ENCODE assay signal across 9 cellular contexts in the genomic region with DNA sequence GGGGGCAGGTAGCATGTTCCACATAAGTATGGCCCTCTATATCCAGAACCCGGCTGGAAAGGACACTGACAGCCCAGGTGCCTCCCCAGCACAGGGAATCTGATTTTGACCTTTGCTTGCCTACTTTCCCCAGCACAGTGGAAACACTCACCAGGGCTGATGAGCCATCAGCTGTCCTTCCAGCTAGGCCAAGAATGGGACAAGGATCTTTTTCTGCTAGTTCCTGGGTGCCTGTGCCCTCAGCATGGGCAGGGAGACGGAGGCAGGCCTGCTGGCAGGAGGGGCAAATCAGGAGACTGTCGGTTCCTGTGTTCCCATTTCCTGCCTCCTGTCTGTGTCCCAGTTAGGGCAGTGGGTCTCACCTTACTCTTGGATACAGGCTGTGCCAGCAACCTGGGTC. TPM values are rescaled to one million over a fixed set of nuclear protein-coding genes. Genes with fewer than 3 reads are reported as not detected.
DNase-seq lines count a peak whose midpoint lies in the region; ATAC-seq lines count a peak whose summit lies in the region.
"Had no signal": no experiment of that assay in that cellular context is flagged by ENCODE, and none has a peak within 500 bp of the region (broad histone marks: within the 10 kb centered on the region; RNA-seq: fewer than 3 reads in every experiment).

No MANE protein-coding gene starts in this region.

- peak overlapping the region; percentile 73 for H3K27ac ChIP-seq in layer of hippocampus (ENCODE audit: low read depth, low read length)
- peak overlapping the region; percentile 58 for H3K27ac ChIP-seq in temporal lobe (ENCODE audit: low read depth, low read length)

- no peaks in the 10 kb centered on the region for H3K27me3 Mint-ChIP-seq in activated CD8-positive, alpha-beta memory T cell treated with anti-CD3 and anti-CD28 coated beads, Interleukin-2, amount 10 ng/mL, durations not matched to agents 7 days and 5 days
- H3K27me3 Mint-ChIP-seq in activated naive CD8-positive, alpha-beta T cell treated with anti-CD3 and anti-CD28 coated beads for 36 hours = peaks cover 5% of the 10 kb centered on the region

- peaks cover 72% of the 10 kb centered on the region for H3K4me1 Mint-ChIP-seq in activated CD8-positive, alpha-beta memory T cell treated with anti-CD3 and anti-CD28 coated beads, Interleukin-2, amount 10 ng/mL, durations not matched to agents 7 days and 5 days
- peaks cover 71% of the 10 kb centered on the region for H3K4me1 Mint-ChIP-seq in activated naive CD8-positive, alpha-beta T cell treated with anti-CD3 and anti-CD28 coated beads for 36 hours

- CTCF ChIA-PET in activated CD8-positive, alpha-beta memory T cell treated with anti-CD3 and anti-CD28 coated beads, Interleukin-2, amount 10 ng/mL, durations not matched to agents 7 days and 5 days (lab: Charles Lee) = interaction anchor here (0.9 to 4.6 kb wide), 12 partner anchors 9 to 134 kb away, joined by 3 to 48 read pairs (median 4); partner anchors contain the start of genes ITK and MED7

- no peak for DNase-seq in activated CD8-positive, alpha-beta memory T cell treated with anti-CD3 and anti-CD28 coated beads, Interleukin-2, amount 10 ng/mL, durations not matched to agents 7 days and 5 days
- no peak for DNase-seq in activated CD8-positive, alpha-beta memory T cell treated with anti-CD3 and anti-CD28 coated beads, Interleukin-2, amount 50 U/mL, for 48 hours
- no peak for DNase-seq in activated naive CD8-positive, alpha-beta T cell treated with anti-CD3 and anti-CD28 coated beads for 36 hours
- no peak for DNase-seq in RKO (ENCODE audit: low spot score)
- DNase-seq: NCI-H1048 had no signal

- H3K27ac Mint-ChIP-seq in activated CD8-positive, alpha-beta memory T cell treated with anti-CD3 and anti-CD28 coated beads, Interleukin-2, amount 10 ng/mL, durations not matched to agents 7 days and 5 days = peak overlapping the region; percentile 88
- peak overlapping the region; percentile 93 for H3K27ac Mint-ChIP-seq in activated naive CD8-positive, alpha-beta T cell treated with anti-CD3 and anti-CD28 coated beads for 36 hours

- no peaks in the 10 kb centered on the region for H3K9me3 Mint-ChIP-seq in activated CD8-positive, alpha-beta memory T cell treated with anti-CD3 and anti-CD28 coated beads, Interleukin-2, amount 10 ng/mL, durations not matched to agents 7 days and 5 days (ENCODE audit: low read depth)
- no peaks in the 10 kb centered on the region for H3K9me3 Mint-ChIP-seq in activated naive CD8-positive, alpha-beta T cell treated with anti-CD3 and anti-CD28 coated beads for 36 hours

- no peaks in the 10 kb centered on the region for H3K27me3 ChIP-seq in layer of hippocampus (ENCODE audit: control insufficient read depth, insufficient read depth, low read length)

- peak overlapping the region; percentile 83 for H3K4me3 Mint-ChIP-seq in activated CD8-positive, alpha-beta memory T cell treated with anti-CD3 and anti-CD28 coated beads, Interleukin-2, amount 10 ng/mL, durations not matched to agents 7 days and 5 days
- peak overlapping the region; percentile 97 for H3K4me3 Mint-ChIP-seq in activated naive CD8-positive, alpha-beta T cell treated with anti-CD3 and anti-CD28 coated beads for 36 hours

- peaks cover 46% of the 10 kb centered on the region for H3K36me3 Mint-ChIP-seq in activated CD8-positive, alpha-beta memory T cell treated with anti-CD3 and anti-CD28 coated beads, Interleukin-2, amount 10 ng/mL, durations not matched to agents 7 days and 5 days
- peaks cover 51% of the 10 kb centered on the region for H3K36me3 Mint-ChIP-seq in activated naive CD8-positive, alpha-beta T cell treated with anti-CD3 and anti-CD28 coated beads for 36 hours

- no peak for ATAC-seq in activated CD8-positive, alpha-beta memory T cell treated with anti-CD3 and anti-CD28 coated beads, Interleukin-2, amount 10 ng/mL, durations not matched to agents 7 days and 5 days
- no peak for ATAC-seq in HG02852 (IDR thresholded peaks at IDR 0.05; ENCODE audit: unreplicated experiment)
- no peak for ATAC-seq in GM21717 (IDR thresholded peaks at IDR 0.05; ENCODE audit: unreplicated experiment)

RNA-seq across cellular contexts. Expression of gene CYFIP2, which starts 1.1 kb away (rescaled TPM):
- total RNA-seq in activated CD8-positive, alpha-beta memory T cell treated with anti-CD3 and anti-CD28 coated beads, Interleukin-2, amount 10 ng/mL, durations not matched to agents 7 days and 5 days = 100 to 1,000 TPM; 382 to 438 TPM
- 100 to 1,000 TPM; 324 to 325 TPM for total RNA-seq in activated naive CD8-positive, alpha-beta T cell treated with anti-CD3 and anti-CD28 coated beads for 36 hours
- 78.2 TPM for total RNA-seq in temporal lobe
